7 cellular contexts compared by ENCODE assay signal in the genomic region with DNA sequence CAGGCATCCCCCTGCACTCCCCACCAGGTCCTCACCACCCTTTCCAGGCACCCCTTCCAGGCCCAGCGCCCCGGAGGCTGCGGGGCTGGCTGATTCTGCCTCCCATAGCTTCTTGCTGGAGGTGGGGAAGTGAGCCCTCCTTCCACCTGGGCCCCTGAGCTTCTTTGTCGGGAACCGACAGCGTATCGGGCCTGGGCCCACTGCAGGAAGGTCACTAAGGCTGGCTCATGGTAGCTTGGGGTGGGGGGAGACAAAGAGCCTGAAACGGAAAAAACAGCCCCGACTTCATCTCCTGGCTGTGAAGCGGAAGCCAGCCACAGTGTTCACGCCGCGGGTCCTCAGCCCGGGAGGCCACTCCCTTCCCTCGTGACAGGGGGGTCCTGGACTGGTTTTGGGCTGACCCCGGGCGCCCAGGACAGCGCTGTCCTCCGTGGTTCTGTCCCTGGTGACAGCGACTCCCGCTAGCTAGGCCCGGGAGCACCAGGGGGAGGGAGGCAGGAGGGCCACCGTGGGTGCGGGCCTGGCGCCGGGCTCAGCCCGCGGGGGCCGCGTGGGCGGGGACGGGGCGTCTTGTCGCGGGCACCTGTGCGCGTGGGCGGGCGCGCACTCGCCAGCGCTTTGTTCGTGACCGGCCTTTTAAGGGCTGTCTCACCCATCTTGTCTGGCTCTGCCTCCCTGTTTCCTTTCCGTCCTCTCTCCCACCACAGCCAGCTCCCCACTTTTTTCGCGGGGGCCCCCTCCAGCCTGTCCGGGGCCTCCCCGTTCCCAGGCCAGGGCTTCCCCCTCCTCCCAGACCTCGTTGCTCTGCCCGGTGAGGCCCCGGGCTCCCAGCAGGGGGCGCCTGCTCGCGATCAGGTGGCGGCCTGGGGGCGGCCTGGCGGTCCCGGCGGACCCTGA.
DNase-seq lines count a peak whose midpoint lies in the region; ATAC-seq, FAIRE-seq and TF ChIP-seq lines count a peak whose summit lies in the region.

No MANE protein-coding gene starts in this region.

- H3K4me3 Mint-ChIP-seq in MCF 10A (ENCODE audit: unreplicated experiment), result no peak overlapping the region

- intact Hi-C loops in MCF 10A (cut with micrococcal nuclease) (no loop called here), kidney (cut with DNase I) (no loop called here)

- no peak overlapping the region for H3K27ac ChIP-seq in WERI-Rb-1
- H3K27ac ChIP-seq in kidney (ENCODE audit: low read depth in 2 of 2, low read length in 2 of 2), result peak overlapping the region; percentile 35 to 60

- H3K9ac ChIP-seq in kidney (ENCODE audit: low read length in 2 of 2), result peak overlapping the region; percentile 3 to 58

- POLR2A ChIA-PET in MCF 10A (lab: Yijun Ruan, JAX), result no interaction called here

- no peak for FAIRE-seq in kidney (lab: Jason Lieb, UNC)

- H3K9me3 ChIP-seq in WERI-Rb-1 (ENCODE audit: severe bottlenecking) (no peaks in the 10 kb centered on the region), kidney (ENCODE audit: control insufficient read depth in 1 of 2, low read length in 2 of 2) (no peaks in the 10 kb centered on the region)

- no peak for DNase-seq in WERI-Rb-1
- DNase-seq in MCF 10A (ENCODE audit: unreplicated experiment), result no peak
- peak; percentile 90 for DNase-seq in kidney
- DNase-seq in stimulated activated CD4-positive, alpha-beta T cell treated with anti-CD3 and anti-CD28 coated beads, Interleukin-1b, Interleukin-23, amount 100 ng/mL, for 48 hours, result peak; percentile 80
- no peak for DNase-seq in UCSD-AML1 (lab: John Stamatoyannopoulos, UW; ENCODE audit: unreplicated experiment)
- DNase-seq in NCI-H2227 treated with DMSO at 0.1 percent for 48 hours (lab: John Stamatoyannopoulos, UW), result no peak

- H3K4me1 ChIP-seq in kidney (ENCODE audit: control insufficient read depth in 1 of 2, insufficient read depth in 1 of 2, low read depth in 1 of 2, low read length in 2 of 2), result peaks cover 8 to 18% of the 10 kb centered on the region in 2 donors

- H3K9me3 Mint-ChIP-seq in MCF 10A (ENCODE audit: unreplicated experiment), result no peaks in the 10 kb centered on the region

- CTCF ChIA-PET in MCF 10A (lab: Yijun Ruan, JAX), result interaction anchor here (0.6 to 0.7 kb wide), 4 partner anchors 12 to 1350 kb away, joined by 3 read pairs; partner anchors contain the start of gene ATAD2B

- no peaks in the 10 kb centered on the region for H3K27me3 Mint-ChIP-seq in MCF 10A (ENCODE audit: insufficient read depth, unreplicated experiment)

- BruUV-seq in MCF 10A (replicated peaks; lab: Mats Ljungman, UMichigan), result no TSS peak

- H3K27ac Mint-ChIP-seq in MCF 10A (ENCODE audit: low read depth, unreplicated experiment), result no peak overlapping the region

- TF ChIP-seq CTCF in WERI-Rb-1 (IDR thresholded peaks at IDR 0.05; ENCODE audit: low read depth, low read length) (peak; percentile 50), MCF 10A (IDR thresholded peaks at IDR 0.05; ENCODE audit: unreplicated experiment) (peak; percentile 29), kidney (IDR thresholded peaks at IDR 0.05; ENCODE audit: borderline replicate concordance, extremely low read depth, insufficient read depth) (peak; percentile 69)

- H3K27me3 ChIP-seq in WERI-Rb-1 (ENCODE audit: insufficient read depth, low read depth, severe bottlenecking), result no peaks in the 10 kb centered on the region

- peak; percentile 39 for ATAC-seq in GM21447 (IDR thresholded peaks at IDR 0.05; ENCODE audit: unreplicated experiment)

- H3K36me3 Mint-ChIP-seq in MCF 10A (ENCODE audit: insufficient read depth, unreplicated experiment), result no peaks in the 10 kb centered on the region

- H3K4me3 ChIP-seq in WERI-Rb-1 (ENCODE audit: low read depth, low read length) (no peak overlapping the region), kidney (ENCODE audit: low read length in 2 of 2) (peak overlapping the region in 1 of 2 donors; percentile 38)

- H3K36me3 ChIP-seq in WERI-Rb-1 (peaks cover 6% of the 10 kb centered on the region), kidney (ENCODE audit: control insufficient read depth in 1 of 2, insufficient read depth in 2 of 2, low read length in 2 of 2) (peaks cover 8 to 10% of the 10 kb centered on the region in 2 donors)

- peaks cover 23% of the 10 kb centered on the region for H3K4me1 Mint-ChIP-seq in MCF 10A (ENCODE audit: insufficient read depth, unreplicated experiment)

Comparison
In these comparisons a context has a peak if more than half of its experiments do, and no peak if none do; other contexts are left out.
1. DNase-seq: peak in kidney (single experiment) and stimulated activated CD4-positive, alpha-beta T cell treated with anti-CD3 and anti-CD28 coated beads, Interleukin-1b, Interleukin-23, amount 100 ng/mL, for 48 hours (single experiment); none in WERI-Rb-1 (single experiment), MCF 10A (single experiment), UCSD-AML1 (single experiment) and NCI-H2227 treated with DMSO at 0.1 percent for 48 hours (single experiment).
2. Peak in every context shown above with its lines, with median percentiles within 50 percentile points of each other: CTCF ChIP-seq.